In the genomic region with DNA sequence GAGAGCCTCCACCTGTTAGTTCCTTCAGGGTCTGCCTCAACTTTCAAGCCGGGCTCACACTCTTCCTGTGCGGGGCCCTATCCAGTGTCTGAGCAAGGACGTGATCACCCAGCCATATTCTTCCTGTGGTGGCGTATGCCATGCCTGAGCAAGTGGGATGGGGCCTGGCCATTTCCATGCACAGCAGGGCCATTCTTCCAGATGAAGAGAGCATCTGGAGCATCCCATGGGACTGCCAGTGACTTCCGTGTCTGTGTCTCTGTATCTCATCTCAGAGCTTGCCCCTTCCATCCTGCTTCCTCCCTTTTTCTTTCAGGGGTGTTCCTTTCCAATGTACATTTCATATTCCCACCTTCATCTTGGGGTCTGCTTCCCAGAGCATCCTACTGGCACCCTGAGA, we compare ENCODE assay signal across 22 cellular contexts. TPM values are rescaled to one million over a fixed set of nuclear protein-coding genes. Genes with fewer than 3 reads are reported as not detected.
A peak's percentile ranks its signal among the peaks of the same experiment; 100 is the strongest.
DNase-seq lines count a peak whose midpoint lies in the region; ATAC-seq and TF ChIP-seq lines count a peak whose summit lies in the region.
"Had no signal": no experiment of that assay in that cellular context is flagged by ENCODE, and none has a peak within 500 bp of the region (broad histone marks: within the 10 kb centered on the region; RNA-seq: fewer than 3 reads in every experiment).

No MANE protein-coding gene starts in this region.

- no peaks in the 10 kb centered on the region for H3K36me3 Mint-ChIP-seq in osteocyte (ENCODE audit: unreplicated experiment)
- H3K36me3 Mint-ChIP-seq in naive thymus-derived CD8-positive, alpha-beta T cell = no peaks in the 10 kb centered on the region
- H3K36me3 Mint-ChIP-seq in activated CD8-positive, alpha-beta T cell treated with anti-CD3 and anti-CD28 coated beads for 36 hours (ENCODE audit: low read depth) = no peaks in the 10 kb centered on the region

- H3K4me3 ChIP-seq in BLaER1 (no peak overlapping the region), Loucy (ENCODE audit: low read length, poor library complexity, severe bottlenecking) (no peak overlapping the region), mesenchymal stem cell (ENCODE audit: insufficient read depth in 1 of 2, low read depth in 1 of 2, low read length in 2 of 2) (no peak overlapping the region)
- H3K4me3 ChIP-seq: A549, K562, PC-9, SJCRH30 had no signal

- H3K4me3 Mint-ChIP-seq in osteocyte (ENCODE audit: unreplicated experiment) = no peak overlapping the region
- no peak overlapping the region for H3K4me3 Mint-ChIP-seq in naive thymus-derived CD8-positive, alpha-beta T cell
- H3K4me3 Mint-ChIP-seq in activated CD8-positive, alpha-beta T cell treated with anti-CD3 and anti-CD28 coated beads for 36 hours = no peak overlapping the region

- H3K27me3 ChIP-seq in BLaER1 = no peaks in the 10 kb centered on the region
- no peaks in the 10 kb centered on the region for H3K27me3 ChIP-seq in Loucy (ENCODE audit: insufficient read depth, low read length, poor library complexity, severe bottlenecking)
- no peaks in the 10 kb centered on the region for H3K27me3 ChIP-seq in mesenchymal stem cell (ENCODE audit: control insufficient read depth in 1 of 2, insufficient read depth in 1 of 2, low read length in 2 of 2)
- H3K27me3 ChIP-seq: SJCRH30 had no signal

- H3K27ac ChIP-seq in BLaER1 (no peak overlapping the region; the same call in 1 of the 2 replicates), mesenchymal stem cell (ENCODE audit: low read length, poor library complexity, severe bottlenecking) (no peak overlapping the region)
- H3K27ac ChIP-seq: A549, PC-9, SJCRH30 had no signal

- peaks cover 12% of the 10 kb centered on the region for H3K4me1 ChIP-seq in BLaER1
- peaks cover 10% of the 10 kb centered on the region for H3K4me1 ChIP-seq in Loucy (ENCODE audit: insufficient read depth, low read length, poor library complexity, severe bottlenecking)
- H3K4me1 ChIP-seq in mesenchymal stem cell (ENCODE audit: control insufficient read depth, insufficient read depth, low read depth, low read length) = peaks cover 7% of the 10 kb centered on the region
- H3K4me1 ChIP-seq: SJCRH30 had no signal

- WGBS in mesenchymal stem cell = 98% methylated on average over 5 of the region's 5 CpGs

- H4K8ac ChIP-seq in mesenchymal stem cell (ENCODE audit: low read length) = peak overlapping the region; percentile 76

- no peaks in the 10 kb centered on the region for H3K9me3 Mint-ChIP-seq in osteocyte (ENCODE audit: unreplicated experiment)
- peaks cover 0 to 3% (median 0%) of the 10 kb centered on the region in 9 donors for H3K9me3 Mint-ChIP-seq in naive thymus-derived CD8-positive, alpha-beta T cell
- H3K9me3 Mint-ChIP-seq in activated CD8-positive, alpha-beta T cell treated with anti-CD3 and anti-CD28 coated beads for 36 hours = no peaks in the 10 kb centered on the region

- peak overlapping the region; percentile 48 for H2BK15ac ChIP-seq in mesenchymal stem cell (ENCODE audit: low read depth, poor library complexity, severe bottlenecking)

- peak overlapping the region; percentile 88 to 91 for H2BK12ac ChIP-seq in mesenchymal stem cell (ENCODE audit: low read length in 2 of 2)

- peak overlapping the region; percentile 87 for H4K91ac ChIP-seq in mesenchymal stem cell (ENCODE audit: low read length)

- peak overlapping the region; percentile 61 to 81 for H3K18ac ChIP-seq in mesenchymal stem cell (ENCODE audit: low read depth in 1 of 2, low read length in 2 of 2)

- H2BK120ac ChIP-seq in mesenchymal stem cell (ENCODE audit: low read depth, low read length) = peak overlapping the region; percentile 58

- intact Hi-C loops in activated CD8-positive, alpha-beta T cell treated with anti-CD3 and anti-CD28 coated beads for 36 hours (cut with micrococcal nuclease) = no loop called here

- H3K27ac Mint-ChIP-seq in osteocyte (ENCODE audit: unreplicated experiment) = peak overlapping the region; percentile 64
- peak overlapping the region in 1 of 10 donors; percentile 45 for H3K27ac Mint-ChIP-seq in naive thymus-derived CD8-positive, alpha-beta T cell
- no peak overlapping the region for H3K27ac Mint-ChIP-seq in activated CD8-positive, alpha-beta T cell treated with anti-CD3 and anti-CD28 coated beads for 36 hours

- peaks cover 53% of the 10 kb centered on the region for H3K4me1 Mint-ChIP-seq in osteocyte (ENCODE audit: unreplicated experiment)
- peaks cover 0 to 2% (median 0%) of the 10 kb centered on the region in 4 donors for H3K4me1 Mint-ChIP-seq in naive thymus-derived CD8-positive, alpha-beta T cell
- no peaks in the 10 kb centered on the region for H3K4me1 Mint-ChIP-seq in activated CD8-positive, alpha-beta T cell treated with anti-CD3 and anti-CD28 coated beads for 36 hours (ENCODE audit: low read depth)

- H3K79me1 ChIP-seq in mesenchymal stem cell (replicated peaks; ENCODE audit: low read length, poor library complexity, severe bottlenecking) = no peaks in the 10 kb centered on the region

- TF ChIP-seq CTCF in Loucy (conservative IDR thresholded peaks at IDR 0.05; ENCODE audit: low read length) (no peak), osteocyte (IDR thresholded peaks at IDR 0.05) (no peak)
- TF ChIP-seq CTCF in activated CD8-positive, alpha-beta T cell treated with anti-CD3 and anti-CD28 coated beads for 36 hours (IDR thresholded peaks at IDR 0.05) = no peak

- H3K9me2 ChIP-seq in Loucy (replicated peaks; ENCODE audit: low read depth, low read length) = no peaks in the 10 kb centered on the region

- no peak overlapping the region for H3K23ac ChIP-seq in mesenchymal stem cell (ENCODE audit: low read length in 2 of 2)

- peak overlapping the region; percentile 51 for H3K4me2 ChIP-seq in BLaER1
- H3K4me2 ChIP-seq in Loucy (ENCODE audit: low read depth, low read length, poor library complexity, severe bottlenecking) = no peak overlapping the region
- H3K4me2 ChIP-seq in mesenchymal stem cell (ENCODE audit: low read length, poor library complexity, severe bottlenecking) = no peak overlapping the region
- H3K4me2 ChIP-seq: A549, PC-9 had no signal

- H3K9me3 ChIP-seq in BLaER1 (no peaks in the 10 kb centered on the region), Loucy (ENCODE audit: insufficient read depth, low read depth, low read length) (no peaks in the 10 kb centered on the region), mesenchymal stem cell (ENCODE audit: control insufficient read depth, low read length) (no peaks in the 10 kb centered on the region)
- H3K9me3 ChIP-seq: A549, SJCRH30 had no signal

- H2AFZ ChIP-seq in Loucy (ENCODE audit: low read length) (0 out of 2 replicates have a peak overlapping the region, but pooled peaks have one; percentile 7), mesenchymal stem cell (ENCODE audit: low read depth, low read length) (no peak overlapping the region)
- H2AFZ ChIP-seq: PC-9 had no signal

- no peaks in the 10 kb centered on the region for H3K79me2 ChIP-seq in Loucy (ENCODE audit: insufficient read depth, low read length)

- H3K9ac ChIP-seq in BLaER1 = no peak overlapping the region
- no peak overlapping the region for H3K9ac ChIP-seq in Loucy (ENCODE audit: low read depth, low read length, poor library complexity, severe bottlenecking)
- no peak overlapping the region for H3K9ac ChIP-seq in mesenchymal stem cell (ENCODE audit: low read length)

- peak overlapping the region in 1 of 2 experiments; percentile 1 for H3K4ac ChIP-seq in mesenchymal stem cell (ENCODE audit: low read depth in 1 of 2, low read length in 2 of 2)

- POLR2A ChIA-PET in naive thymus-derived CD8-positive, alpha-beta T cell (lab: Charles Lee) = no interaction called here
- POLR2A ChIA-PET in activated CD8-positive, alpha-beta T cell treated with anti-CD3 and anti-CD28 coated beads for 36 hours (lab: Charles Lee) = no interaction called here

- H3K36me3 ChIP-seq in BLaER1 (no peaks in the 10 kb centered on the region), Loucy (ENCODE audit: insufficient read depth, low read length) (no peaks in the 10 kb centered on the region), mesenchymal stem cell (ENCODE audit: control insufficient read depth in 1 of 2, insufficient read depth in 2 of 2, low read depth in 1 of 2, low read length in 2 of 2) (no peaks in the 10 kb centered on the region)
- H3K36me3 ChIP-seq: SJCRH30 had no signal

- DNase-seq in mesenchymal stem cell = no peak
- DNase-seq in osteocyte (ENCODE audit: extremely low spot score, unreplicated experiment) = no peak
- DNase-seq in naive thymus-derived CD8-positive, alpha-beta T cell = no peak
- no peak for DNase-seq in activated CD8-positive, alpha-beta T cell treated with anti-CD3 and anti-CD28 coated beads for 36 hours
- DNase-seq: Calu3, H7, Kasumi-1, MV-4-11, NCI-H1105, NCI-H1436 treated with DMSO at 0.1 percent for 48 hours, NCI-H187 treated with DMSO at 0.1 percent for 48 hours, NCI-H446, NCI-H524 treated with DMSO at 0.1 percent for 48 hours, PC-9, SJCRH30 had no signal

- H3K14ac ChIP-seq in mesenchymal stem cell (ENCODE audit: low read length in 2 of 2) = no peak overlapping the region

- H4K20me1 ChIP-seq in BLaER1 (no peaks in the 10 kb centered on the region), Loucy (ENCODE audit: insufficient read depth, low read length, poor library complexity, severe bottlenecking) (no peaks in the 10 kb centered on the region)

- H2BK5ac ChIP-seq in mesenchymal stem cell (ENCODE audit: low read depth, low read length, poor library complexity, severe bottlenecking) = no peak overlapping the region

- no peaks in the 10 kb centered on the region for H3F3A ChIP-seq in Loucy (ENCODE audit: low read depth)

- H2AK5ac ChIP-seq in mesenchymal stem cell (ENCODE audit: low read length, severe bottlenecking) = peak overlapping the region; percentile 57

- CTCF ChIA-PET in activated CD8-positive, alpha-beta T cell treated with anti-CD3 and anti-CD28 coated beads for 36 hours (lab: Charles Lee) = no interaction called here

- H3K27me3 Mint-ChIP-seq in osteocyte (ENCODE audit: unreplicated experiment) = no peaks in the 10 kb centered on the region
- peaks cover 3 to 22% (median 6%) of the 10 kb centered on the region in 5 donors for H3K27me3 Mint-ChIP-seq in naive thymus-derived CD8-positive, alpha-beta T cell
- H3K27me3 Mint-ChIP-seq in activated CD8-positive, alpha-beta T cell treated with anti-CD3 and anti-CD28 coated beads for 36 hours = no peaks in the 10 kb centered on the region

- ATAC-seq in naive thymus-derived CD8-positive, alpha-beta T cell = no peak
- no peak for ATAC-seq in HG02623 (IDR thresholded peaks at IDR 0.05; ENCODE audit: unreplicated experiment)
- no peak for ATAC-seq in activated CD8-positive, alpha-beta T cell treated with anti-CD3 and anti-CD28 coated beads for 36 hours
- ATAC-seq: A549, HepG2, K562, Right ventricle myocardium inferior had no signal

RNA-seq across cellular contexts. Expression of a gene that starts 20.2 kb away (rescaled TPM):
- polyA plus RNA-seq in mesenchymal stem cell (2013, experiment 1 of 2) = 104 TPM
- polyA plus RNA-seq in mesenchymal stem cell (2013, experiment 2 of 2) = 104 TPM
- total RNA-seq in osteocyte = 132 and 134 TPM in 2 replicates
- total RNA-seq in naive thymus-derived CD8-positive, alpha-beta T cell = not detected
- polyA plus RNA-seq in naive thymus-derived CD8-positive, alpha-beta T cell = not detected
- total RNA-seq in activated CD8-positive, alpha-beta T cell treated with anti-CD3 and anti-CD28 coated beads for 36 hours = not detected
- total RNA-seq: HepG2, Right ventricle myocardium inferior, SJCRH30 had no signal
- polyA plus RNA-seq: HepG2 had no signal

Comparison
In these comparisons a context has a peak if more than half of its experiments do, and no peak if none do; other contexts are left out.
1. RNA of a gene that starts 20.2 kb away (total RNA-seq): 132 to 134 TPM in osteocyte; not detected in naive thymus-derived CD8-positive, alpha-beta T cell and not detected in activated CD8-positive, alpha-beta T cell treated with anti-CD3 and anti-CD28 coated beads for 36 hours; every median in the first group is over 100 times any median in the second.